Comparison of ENCODE assay signal across 1 cellular context in the genomic region with DNA sequence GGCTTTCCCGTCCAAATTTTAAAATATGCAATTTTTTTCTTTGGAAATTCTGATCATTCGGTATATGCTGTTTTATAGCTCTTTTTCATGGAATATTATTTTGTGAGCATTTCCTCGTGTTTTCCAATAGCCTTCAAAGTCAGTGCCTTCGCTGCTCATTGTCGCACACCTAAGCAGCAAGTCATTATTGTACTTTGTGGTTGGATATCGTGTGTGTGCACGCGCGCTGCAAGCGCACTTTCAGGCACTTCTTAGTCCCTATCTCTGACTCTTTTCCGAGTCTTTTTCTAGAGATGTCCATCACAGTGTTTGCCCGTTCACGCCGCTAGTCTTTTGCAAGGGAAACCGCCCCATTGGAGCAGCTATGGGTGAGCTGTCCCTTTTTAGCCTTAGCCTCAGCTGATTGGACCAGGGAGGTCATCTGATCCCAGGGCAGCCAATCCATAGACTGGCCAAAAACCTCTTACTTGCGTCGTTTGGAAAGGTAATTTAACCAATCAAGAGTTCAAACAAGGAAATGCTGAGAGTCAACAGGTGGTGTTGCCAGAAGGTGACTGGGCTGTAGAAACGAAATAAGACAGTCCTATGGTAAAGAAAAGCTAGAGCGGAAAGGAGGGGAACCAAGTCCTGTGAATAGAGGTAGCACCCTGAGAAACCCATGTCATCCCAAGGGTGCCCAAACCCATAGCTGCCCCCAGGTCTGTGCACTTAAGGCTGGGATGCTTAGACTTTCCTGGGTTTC.
TF ChIP-seq lines count a peak whose summit lies in the region.

No MANE protein-coding gene starts in this region.

TF ChIP-seq in GM12878, 131 proteins besides CTCF, POLR2A, EP300 and RAD21 (continued from another document and continues in another):
- TF ChIP-seq, protein P1, sequence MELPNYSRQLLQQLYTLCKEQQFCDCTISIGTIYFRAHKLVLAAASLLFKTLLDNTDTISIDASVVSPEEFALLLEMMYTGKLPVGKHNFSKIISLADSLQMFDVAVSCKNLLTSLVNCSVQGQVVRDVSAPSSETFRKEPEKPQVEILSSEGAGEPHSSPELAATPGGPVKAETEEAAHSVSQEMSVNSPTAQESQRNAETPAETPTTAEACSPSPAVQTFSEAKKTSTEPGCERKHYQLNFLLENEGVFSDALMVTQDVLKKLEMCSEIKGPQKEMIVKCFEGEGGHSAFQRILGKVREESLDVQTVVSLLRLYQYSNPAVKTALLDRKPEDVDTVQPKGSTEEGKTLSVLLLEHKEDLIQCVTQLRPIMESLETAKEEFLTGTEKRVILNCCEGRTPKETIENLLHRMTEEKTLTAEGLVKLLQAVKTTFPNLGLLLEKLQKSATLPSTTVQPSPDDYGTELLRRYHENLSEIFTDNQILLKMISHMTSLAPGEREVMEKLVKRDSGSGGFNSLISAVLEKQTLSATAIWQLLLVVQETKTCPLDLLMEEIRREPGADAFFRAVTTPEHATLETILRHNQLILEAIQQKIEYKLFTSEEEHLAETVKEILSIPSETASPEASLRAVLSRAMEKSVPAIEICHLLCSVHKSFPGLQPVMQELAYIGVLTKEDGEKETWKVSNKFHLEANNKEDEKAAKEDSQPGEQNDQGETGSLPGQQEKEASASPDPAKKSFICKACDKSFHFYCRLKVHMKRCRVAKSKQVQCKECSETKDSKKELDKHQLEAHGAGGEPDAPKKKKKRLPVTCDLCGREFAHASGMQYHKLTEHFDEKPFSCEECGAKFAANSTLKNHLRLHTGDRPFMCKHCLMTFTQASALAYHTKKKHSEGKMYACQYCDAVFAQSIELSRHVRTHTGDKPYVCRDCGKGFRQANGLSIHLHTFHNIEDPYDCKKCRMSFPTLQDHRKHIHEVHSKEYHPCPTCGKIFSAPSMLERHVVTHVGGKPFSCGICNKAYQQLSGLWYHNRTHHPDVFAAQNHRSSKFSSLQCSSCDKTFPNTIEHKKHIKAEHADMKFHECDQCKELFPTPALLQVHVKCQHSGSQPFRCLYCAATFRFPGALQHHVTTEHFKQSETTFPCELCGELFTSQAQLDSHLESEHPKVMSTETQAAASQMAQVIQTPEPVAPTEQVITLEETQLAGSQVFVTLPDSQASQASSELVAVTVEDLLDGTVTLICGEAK (IDR thresholded peaks at IDR 0.05; ENCODE audit: borderline replicate concordance): 0 out of 2 replicates have a peak, but pooled peaks have one; percentile 13
- TF ChIP-seq, protein P2, sequence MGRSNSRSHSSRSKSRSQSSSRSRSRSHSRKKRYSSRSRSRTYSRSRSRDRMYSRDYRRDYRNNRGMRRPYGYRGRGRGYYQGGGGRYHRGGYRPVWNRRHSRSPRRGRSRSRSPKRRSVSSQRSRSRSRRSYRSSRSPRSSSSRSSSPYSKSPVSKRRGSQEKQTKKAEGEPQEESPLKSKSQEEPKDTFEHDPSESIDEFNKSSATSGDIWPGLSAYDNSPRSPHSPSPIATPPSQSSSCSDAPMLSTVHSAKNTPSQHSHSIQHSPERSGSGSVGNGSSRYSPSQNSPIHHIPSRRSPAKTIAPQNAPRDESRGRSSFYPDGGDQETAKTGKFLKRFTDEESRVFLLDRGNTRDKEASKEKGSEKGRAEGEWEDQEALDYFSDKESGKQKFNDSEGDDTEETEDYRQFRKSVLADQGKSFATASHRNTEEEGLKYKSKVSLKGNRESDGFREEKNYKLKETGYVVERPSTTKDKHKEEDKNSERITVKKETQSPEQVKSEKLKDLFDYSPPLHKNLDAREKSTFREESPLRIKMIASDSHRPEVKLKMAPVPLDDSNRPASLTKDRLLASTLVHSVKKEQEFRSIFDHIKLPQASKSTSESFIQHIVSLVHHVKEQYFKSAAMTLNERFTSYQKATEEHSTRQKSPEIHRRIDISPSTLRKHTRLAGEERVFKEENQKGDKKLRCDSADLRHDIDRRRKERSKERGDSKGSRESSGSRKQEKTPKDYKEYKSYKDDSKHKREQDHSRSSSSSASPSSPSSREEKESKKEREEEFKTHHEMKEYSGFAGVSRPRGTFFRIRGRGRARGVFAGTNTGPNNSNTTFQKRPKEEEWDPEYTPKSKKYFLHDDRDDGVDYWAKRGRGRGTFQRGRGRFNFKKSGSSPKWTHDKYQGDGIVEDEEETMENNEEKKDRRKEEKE (IDR thresholded peaks at IDR 0.05): no peak
- TF ChIP-seq LARP7 (IDR thresholded peaks at IDR 0.05) (no peak), MEF2B (IDR thresholded peaks at IDR 0.05; ENCODE audit: partially characterized antibody, poor library complexity, severe bottlenecking) (no peak), ZNF622 (IDR thresholded peaks at IDR 0.05) (no peak), SREBF2 (IDR thresholded peaks at IDR 0.05; ENCODE audit: low read length) (no peak), SP1 (IDR thresholded peaks at IDR 0.05; ENCODE audit: low read depth, low read length) (peak; percentile 57), POLR2AphosphoS5 (IDR thresholded peaks at IDR 0.05; ENCODE audit: low read length) (peak; percentile 80), DPF2 (IDR thresholded peaks at IDR 0.05) (no peak), RFX5 (IDR thresholded peaks at IDR 0.05; ENCODE audit: low read depth, low read length) (peak; percentile 46; the same call in 1 of the 2 replicates), ZZZ3 (IDR thresholded peaks at IDR 0.05; ENCODE audit: control insufficient read depth, insufficient read length, low read depth) (no peak), RAD51 (IDR thresholded peaks at IDR 0.05) (peak; percentile 87), HDAC2 (IDR thresholded peaks at IDR 0.05) (no peak), IKZF2 (IDR thresholded peaks at IDR 0.05) (peak in 1 of 2 experiments; percentile 3; a peak in 1 of 4 replicates), CHD1 (IDR thresholded peaks at IDR 0.05; ENCODE audit: low read depth, low read length) (no peak), NFYA (IDR thresholded peaks at IDR 0.05; ENCODE audit: borderline replicate concordance, low read depth, low read length) (no peak), SUZ12 (IDR thresholded peaks at IDR 0.05; ENCODE audit: unreplicated experiment) (no peak), HDAC6 (IDR thresholded peaks at IDR 0.05; ENCODE audit: unreplicated experiment) (no peak), BHLHE40 (IDR thresholded peaks at IDR 0.05; ENCODE audit: borderline replicate concordance in 1 of 2, low read depth in 2 of 2, low read length in 1 of 2) (peak; percentile 68 to 75; a peak in 3 of 4 replicates), MEF2A (IDR thresholded peaks at IDR 0.05; ENCODE audit: insufficient read depth, low read depth, low read length) (no peak), JUNB (IDR thresholded peaks at IDR 0.05) (peak; percentile 53; the same call in 1 of the 2 replicates), EGR1 (IDR thresholded peaks at IDR 0.05; ENCODE audit: borderline replicate concordance in 1 of 2, low read depth in 2 of 2, low read length in 2 of 2) (no peak), RUNX3 (IDR thresholded peaks at IDR 0.05; ENCODE audit: low read length) (peak; percentile 81), FOS (IDR thresholded peaks at IDR 0.05; ENCODE audit: borderline replicate concordance, extremely low read depth, insufficient read length) (peak; percentile 24), FOXK2 (IDR thresholded peaks at IDR 0.05) (no peak), IKZF1 (conservative IDR thresholded peaks at IDR 0.05) (no peak)
- TF ChIP-seq, protein P3, sequence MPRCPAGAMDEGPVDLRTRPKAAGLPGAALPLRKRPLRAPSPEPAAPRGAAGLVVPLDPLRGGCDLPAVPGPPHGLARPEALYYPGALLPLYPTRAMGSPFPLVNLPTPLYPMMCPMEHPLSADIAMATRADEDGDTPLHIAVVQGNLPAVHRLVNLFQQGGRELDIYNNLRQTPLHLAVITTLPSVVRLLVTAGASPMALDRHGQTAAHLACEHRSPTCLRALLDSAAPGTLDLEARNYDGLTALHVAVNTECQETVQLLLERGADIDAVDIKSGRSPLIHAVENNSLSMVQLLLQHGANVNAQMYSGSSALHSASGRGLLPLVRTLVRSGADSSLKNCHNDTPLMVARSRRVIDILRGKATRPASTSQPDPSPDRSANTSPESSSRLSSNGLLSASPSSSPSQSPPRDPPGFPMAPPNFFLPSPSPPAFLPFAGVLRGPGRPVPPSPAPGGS (IDR thresholded peaks at IDR 0.05; ENCODE audit: borderline replicate concordance, insufficient read depth, low read depth, low read length, poor library complexity, severe bottlenecking): peak; percentile 21
- TF ChIP-seq, protein P4, sequence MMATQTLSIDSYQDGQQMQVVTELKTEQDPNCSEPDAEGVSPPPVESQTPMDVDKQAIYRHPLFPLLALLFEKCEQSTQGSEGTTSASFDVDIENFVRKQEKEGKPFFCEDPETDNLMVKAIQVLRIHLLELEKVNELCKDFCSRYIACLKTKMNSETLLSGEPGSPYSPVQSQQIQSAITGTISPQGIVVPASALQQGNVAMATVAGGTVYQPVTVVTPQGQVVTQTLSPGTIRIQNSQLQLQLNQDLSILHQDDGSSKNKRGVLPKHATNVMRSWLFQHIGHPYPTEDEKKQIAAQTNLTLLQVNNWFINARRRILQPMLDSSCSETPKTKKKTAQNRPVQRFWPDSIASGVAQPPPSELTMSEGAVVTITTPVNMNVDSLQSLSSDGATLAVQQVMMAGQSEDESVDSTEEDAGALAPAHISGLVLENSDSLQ (IDR thresholded peaks at IDR 0.05): peak; percentile 86
- TF ChIP-seq, protein P5, sequence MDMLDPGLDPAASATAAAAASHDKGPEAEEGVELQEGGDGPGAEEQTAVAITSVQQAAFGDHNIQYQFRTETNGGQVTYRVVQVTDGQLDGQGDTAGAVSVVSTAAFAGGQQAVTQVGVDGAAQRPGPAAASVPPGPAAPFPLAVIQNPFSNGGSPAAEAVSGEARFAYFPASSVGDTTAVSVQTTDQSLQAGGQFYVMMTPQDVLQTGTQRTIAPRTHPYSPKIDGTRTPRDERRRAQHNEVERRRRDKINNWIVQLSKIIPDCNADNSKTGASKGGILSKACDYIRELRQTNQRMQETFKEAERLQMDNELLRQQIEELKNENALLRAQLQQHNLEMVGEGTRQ (IDR thresholded peaks at IDR 0.05; ENCODE audit: borderline replicate concordance, low read depth, low read length): peak; percentile 75
- TF ChIP-seq, protein P6, sequence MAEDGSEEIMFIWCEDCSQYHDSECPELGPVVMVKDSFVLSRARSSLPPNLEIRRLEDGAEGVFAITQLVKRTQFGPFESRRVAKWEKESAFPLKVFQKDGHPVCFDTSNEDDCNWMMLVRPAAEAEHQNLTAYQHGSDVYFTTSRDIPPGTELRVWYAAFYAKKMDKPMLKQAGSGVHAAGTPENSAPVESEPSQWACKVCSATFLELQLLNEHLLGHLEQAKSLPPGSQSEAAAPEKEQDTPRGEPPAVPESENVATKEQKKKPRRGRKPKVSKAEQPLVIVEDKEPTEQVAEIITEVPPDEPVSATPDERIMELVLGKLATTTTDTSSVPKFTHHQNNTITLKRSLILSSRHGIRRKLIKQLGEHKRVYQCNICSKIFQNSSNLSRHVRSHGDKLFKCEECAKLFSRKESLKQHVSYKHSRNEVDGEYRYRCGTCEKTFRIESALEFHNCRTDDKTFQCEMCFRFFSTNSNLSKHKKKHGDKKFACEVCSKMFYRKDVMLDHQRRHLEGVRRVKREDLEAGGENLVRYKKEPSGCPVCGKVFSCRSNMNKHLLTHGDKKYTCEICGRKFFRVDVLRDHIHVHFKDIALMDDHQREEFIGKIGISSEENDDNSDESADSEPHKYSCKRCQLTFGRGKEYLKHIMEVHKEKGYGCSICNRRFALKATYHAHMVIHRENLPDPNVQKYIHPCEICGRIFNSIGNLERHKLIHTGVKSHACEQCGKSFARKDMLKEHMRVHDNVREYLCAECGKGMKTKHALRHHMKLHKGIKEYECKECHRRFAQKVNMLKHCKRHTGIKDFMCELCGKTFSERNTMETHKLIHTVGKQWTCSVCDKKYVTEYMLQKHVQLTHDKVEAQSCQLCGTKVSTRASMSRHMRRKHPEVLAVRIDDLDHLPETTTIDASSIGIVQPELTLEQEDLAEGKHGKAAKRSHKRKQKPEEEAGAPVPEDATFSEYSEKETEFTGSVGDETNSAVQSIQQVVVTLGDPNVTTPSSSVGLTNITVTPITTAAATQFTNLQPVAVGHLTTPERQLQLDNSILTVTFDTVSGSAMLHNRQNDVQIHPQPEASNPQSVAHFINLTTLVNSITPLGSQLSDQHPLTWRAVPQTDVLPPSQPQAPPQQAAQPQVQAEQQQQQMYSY (CRISPR knock-in tag; IDR thresholded peaks at IDR 0.05): no peak
- TF ChIP-seq, protein P7, sequence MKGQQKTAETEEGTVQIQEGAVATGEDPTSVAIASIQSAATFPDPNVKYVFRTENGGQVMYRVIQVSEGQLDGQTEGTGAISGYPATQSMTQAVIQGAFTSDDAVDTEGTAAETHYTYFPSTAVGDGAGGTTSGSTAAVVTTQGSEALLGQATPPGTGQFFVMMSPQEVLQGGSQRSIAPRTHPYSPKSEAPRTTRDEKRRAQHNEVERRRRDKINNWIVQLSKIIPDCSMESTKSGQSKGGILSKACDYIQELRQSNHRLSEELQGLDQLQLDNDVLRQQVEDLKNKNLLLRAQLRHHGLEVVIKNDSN (IDR thresholded peaks at IDR 0.05; ENCODE audit: borderline replicate concordance, extremely low read length, insufficient read depth, low read depth, low read length): peak; percentile 73
- TF ChIP-seq, protein P8, sequence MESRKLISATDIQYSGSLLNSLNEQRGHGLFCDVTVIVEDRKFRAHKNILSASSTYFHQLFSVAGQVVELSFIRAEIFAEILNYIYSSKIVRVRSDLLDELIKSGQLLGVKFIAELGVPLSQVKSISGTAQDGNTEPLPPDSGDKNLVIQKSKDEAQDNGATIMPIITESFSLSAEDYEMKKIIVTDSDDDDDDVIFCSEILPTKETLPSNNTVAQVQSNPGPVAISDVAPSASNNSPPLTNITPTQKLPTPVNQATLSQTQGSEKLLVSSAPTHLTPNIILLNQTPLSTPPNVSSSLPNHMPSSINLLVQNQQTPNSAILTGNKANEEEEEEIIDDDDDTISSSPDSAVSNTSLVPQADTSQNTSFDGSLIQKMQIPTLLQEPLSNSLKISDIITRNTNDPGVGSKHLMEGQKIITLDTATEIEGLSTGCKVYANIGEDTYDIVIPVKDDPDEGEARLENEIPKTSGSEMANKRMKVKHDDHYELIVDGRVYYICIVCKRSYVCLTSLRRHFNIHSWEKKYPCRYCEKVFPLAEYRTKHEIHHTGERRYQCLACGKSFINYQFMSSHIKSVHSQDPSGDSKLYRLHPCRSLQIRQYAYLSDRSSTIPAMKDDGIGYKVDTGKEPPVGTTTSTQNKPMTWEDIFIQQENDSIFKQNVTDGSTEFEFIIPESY (IDR thresholded peaks at IDR 0.05): no peak
